Comparison of ENCODE assay signal across 8 cellular contexts in genomic region chr1:151832318-151832984, GRCh38. TPM values are rescaled to one million over a fixed set of nuclear protein-coding genes. Genes with fewer than 3 reads are reported as not detected.
DNase-seq lines count a peak whose midpoint lies in the region; ATAC-seq lines count a peak whose summit lies in the region.

No MANE protein-coding gene starts in this region.

- no peaks in the 10 kb centered on the region for H3K36me3 Mint-ChIP-seq in activated naive CD8-positive, alpha-beta T cell treated with anti-CD3 and anti-CD28 coated beads, Interleukin-2, amount 50 U/mL, for 24 hours (ENCODE audit: low read depth)

- DNase-seq in Daoy (ENCODE audit: low read depth) (peak; percentile 21), NCI-H510A (lab: John Stamatoyannopoulos, UW) (peak; percentile 94), fibroblast of peridontal ligament (ENCODE audit: extremely low read depth) (peak; percentile 58), renal cortical epithelial cell (ENCODE audit: low read depth) (peak; percentile 86), SK-N-DZ (ENCODE audit: low spot score) (no peak), T-helper 9 cell (no peak)
- no peak for DNase-seq in activated CD4-positive, alpha-beta T cell treated with anti-CD3 and anti-CD28 coated beads for 48 hours
- DNase-seq in activated naive CD8-positive, alpha-beta T cell treated with anti-CD3 and anti-CD28 coated beads, Interleukin-2, amount 50 U/mL, for 24 hours: no peak

- H3K4me1 Mint-ChIP-seq in activated naive CD8-positive, alpha-beta T cell treated with anti-CD3 and anti-CD28 coated beads, Interleukin-2, amount 50 U/mL, for 24 hours: peaks cover 84% of the 10 kb centered on the region

- peaks cover 1% of the 10 kb centered on the region for H3K27me3 Mint-ChIP-seq in activated naive CD8-positive, alpha-beta T cell treated with anti-CD3 and anti-CD28 coated beads, Interleukin-2, amount 50 U/mL, for 24 hours

- no peaks in the 10 kb centered on the region for H3K9me3 Mint-ChIP-seq in activated naive CD8-positive, alpha-beta T cell treated with anti-CD3 and anti-CD28 coated beads, Interleukin-2, amount 50 U/mL, for 24 hours

- no peak for ATAC-seq in activated naive CD8-positive, alpha-beta T cell treated with anti-CD3 and anti-CD28 coated beads, Interleukin-2, amount 50 U/mL, for 24 hours

- H3K27ac Mint-ChIP-seq in activated naive CD8-positive, alpha-beta T cell treated with anti-CD3 and anti-CD28 coated beads, Interleukin-2, amount 50 U/mL, for 24 hours: no peak overlapping the region

- H3K4me3 Mint-ChIP-seq in activated naive CD8-positive, alpha-beta T cell treated with anti-CD3 and anti-CD28 coated beads, Interleukin-2, amount 50 U/mL, for 24 hours: no peak overlapping the region

RNA-seq across cellular contexts. Expression of gene RORC, which starts 0.8 kb away (rescaled TPM):
- total RNA-seq in Daoy (2014; rRNA removed; shearing (Covaris generic)): not detected in 2 replicates
- total RNA-seq in renal cortical epithelial cell: 2.1 and 3.9 TPM in 2 replicates
- polyA plus RNA-seq in SK-N-DZ (2014; cell fraction: cytosol; rRNA removed): 0.44 and 0.96 TPM in 2 replicates
- 0.79 and 2.0 TPM in 2 replicates for polyA plus RNA-seq in SK-N-DZ (2014; cell fraction: nucleus; rRNA removed)

RNA-seq across cellular contexts. Expression of gene C2CD4D, which starts 7.2 kb away (rescaled TPM):
- not detected in 2 replicates for total RNA-seq in Daoy (2014; rRNA removed; shearing (Covaris generic))
- not detected in 2 replicates for total RNA-seq in renal cortical epithelial cell
- polyA plus RNA-seq in SK-N-DZ (2014; cell fraction: cytosol; rRNA removed): not detected in 2 replicates
- polyA plus RNA-seq in SK-N-DZ (2014; cell fraction: nucleus; rRNA removed): not detected in 2 replicates

RNA-seq across cellular contexts. Expression of gene THEM5, which starts 21.1 kb away (rescaled TPM):
- not detected in 2 replicates for total RNA-seq in Daoy (2014; rRNA removed; shearing (Covaris generic))
- not detected in 2 replicates for total RNA-seq in renal cortical epithelial cell
- not detected in 2 replicates for polyA plus RNA-seq in SK-N-DZ (2014; cell fraction: cytosol; rRNA removed)
- polyA plus RNA-seq in SK-N-DZ (2014; cell fraction: nucleus; rRNA removed): not detected in 2 replicates

RNA-seq across cellular contexts. Expression of gene LINGO4, which starts 27.2 kb away (rescaled TPM):
- total RNA-seq in Daoy (2014; rRNA removed; shearing (Covaris generic)): not detected in 2 replicates
- under 0.01 TPM in 1 of 2 replicates, not detected in the other for total RNA-seq in renal cortical epithelial cell
- polyA plus RNA-seq in SK-N-DZ (2014; cell fraction: cytosol; rRNA removed): 0.07 and 0.21 TPM in 2 replicates
- polyA plus RNA-seq in SK-N-DZ (2014; cell fraction: nucleus; rRNA removed): not detected in 2 replicates

RNA-seq across cellular contexts. Expression of gene TDRKH, which starts 42.2 kb away (rescaled TPM):
- 12.6 and 13.8 TPM in 2 replicates for total RNA-seq in Daoy (2014; rRNA removed; shearing (Covaris generic))
- total RNA-seq in renal cortical epithelial cell: 9.7 and 10.9 TPM in 2 replicates
- 39.2 and 41.1 TPM in 2 replicates for polyA plus RNA-seq in SK-N-DZ (2014; cell fraction: cytosol; rRNA removed)
- polyA plus RNA-seq in SK-N-DZ (2014; cell fraction: nucleus; rRNA removed): 23.7 and 28.3 TPM in 2 replicates

Comparison
In these comparisons a context has a peak if more than half of its experiments do, and no peak if none do; other contexts are left out.
1. DNase-seq: peak in Daoy (single experiment), NCI-H510A (single experiment), fibroblast of peridontal ligament (single experiment) and renal cortical epithelial cell (single experiment); none in SK-N-DZ (single experiment), T-helper 9 cell (single experiment), activated CD4-positive, alpha-beta T cell treated with anti-CD3 and anti-CD28 coated beads for 48 hours (single experiment) and activated naive CD8-positive, alpha-beta T cell treated with anti-CD3 and anti-CD28 coated beads, Interleukin-2, amount 50 U/mL, for 24 hours (single experiment).